8 cellular contexts compared by ENCODE assay signal in genomic region chr2:43611987-43612894, GRCh38.
DNase-seq lines count a peak whose midpoint lies in the region; ATAC-seq, FAIRE-seq and TF ChIP-seq lines count a peak whose summit lies in the region.

No MANE protein-coding gene starts in this region.

- peak; percentile 80 for FAIRE-seq in H54 (lab: Jason Lieb, UNC)

- ATAC-seq in HG03565 (IDR thresholded peaks at IDR 0.05; ENCODE audit: unreplicated experiment) = no peak

- DNase-seq in DMS 273 (lab: John Stamatoyannopoulos, UW; ENCODE audit: unreplicated experiment) (peak; percentile 86), H54 (ENCODE audit: insufficient read length, low spot score) (no peak), NCI-H146 (lab: John Stamatoyannopoulos, UW) (peak; percentile 75), T-helper 9 cell (peak; percentile 53), anterior cingulate cortex (lab: John Stamatoyannopoulos, UW) (peak in 50 of 58 donors; percentile 3 to 79 (median 32)), hypothalamus (lab: John Stamatoyannopoulos, UW) (peak in 41 of 51 donors; percentile 1 to 75 (median 30))
- peak; percentile 54 to 87 (median 59) for DNase-seq in stimulated activated CD4-positive, alpha-beta T cell treated with anti-CD3 and anti-CD28 coated beads, Interleukin-12 subunit alpha, Interleukin-12 subunit beta, amount 100 ng/mL, for 48 hours (ENCODE audit: low read depth in 2 of 3, low spot score in 1 of 3)

- no peak for TF ChIP-seq POLR2A in H54 (IDR thresholded peaks at IDR 0.05; ENCODE audit: low read depth, low read length)
